In the genomic region with DNA sequence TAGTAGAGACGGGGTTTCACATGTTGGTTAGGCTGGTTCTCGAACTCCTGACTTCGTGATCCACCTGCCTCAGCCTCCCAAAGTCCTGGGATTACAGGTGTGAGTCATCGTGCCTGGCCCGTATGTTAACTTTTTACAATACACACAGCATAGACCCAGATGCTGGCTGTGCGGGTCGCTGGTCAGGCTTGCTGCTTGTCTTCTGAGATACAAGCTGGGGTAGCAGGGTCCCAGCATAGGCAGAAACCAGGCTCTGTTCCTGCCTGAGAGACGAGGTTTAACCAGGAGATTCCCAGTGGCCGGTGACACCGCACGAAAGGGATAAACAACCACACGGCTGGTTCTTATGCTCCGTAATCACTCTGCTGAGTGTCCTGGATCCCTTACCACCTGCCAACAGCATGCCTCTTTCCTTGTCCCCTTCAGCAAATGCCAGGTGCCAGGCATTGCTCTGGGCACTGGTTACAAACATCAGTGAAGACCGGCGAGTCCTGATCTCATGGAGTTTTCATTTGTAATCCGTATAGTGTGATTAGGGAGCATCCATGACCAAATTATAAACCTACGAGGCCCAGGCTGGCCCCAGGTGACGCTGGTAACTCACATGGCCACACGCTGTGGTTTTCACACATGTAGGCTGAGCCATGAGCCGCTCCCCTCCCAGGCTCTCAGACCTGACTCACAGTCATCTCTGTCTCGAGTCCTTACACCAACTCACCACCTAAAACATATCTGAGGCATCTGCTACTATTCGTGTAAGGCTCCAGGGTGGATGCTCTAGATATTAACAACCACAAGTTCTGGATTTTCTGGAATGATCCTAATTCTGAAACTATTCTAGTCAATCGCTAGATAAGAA, we compare ENCODE assay signal across 17 cellular contexts.
DNase-seq lines count a peak whose midpoint lies in the region; ATAC-seq and TF ChIP-seq lines count a peak whose summit lies in the region.
"Had no signal": no experiment of that assay in that cellular context is flagged by ENCODE, and none has a peak within 500 bp of the region (broad histone marks: within the 10 kb centered on the region; RNA-seq: fewer than 3 reads in every experiment).

No MANE protein-coding gene starts in this region.

- no peak overlapping the region for H3K27ac ChIP-seq in colonic mucosa
- H3K27ac ChIP-seq: BLaER1, coronary artery had no signal

- no peaks in the 10 kb centered on the region for H3K9me3 ChIP-seq in colonic mucosa
- H3K9me3 ChIP-seq: BLaER1, mucosa of descending colon had no signal

- CTCF ChIA-PET in T-cell (lab: Charles Lee), result no interaction called here

- H3K9ac ChIP-seq in colonic mucosa (ENCODE audit: low read depth in 2 of 2, low read length in 2 of 2), result no peak overlapping the region
- H3K9ac ChIP-seq: BLaER1 had no signal

- H3K27ac Mint-ChIP-seq in T-cell, result no peak overlapping the region
- no peak overlapping the region for H3K27ac Mint-ChIP-seq in endothelial cell (ENCODE audit: unreplicated experiment)
- H3K27ac Mint-ChIP-seq: activated naive CD8-positive, alpha-beta T cell; stimulated activated naive CD8-positive, alpha-beta T cell treated with anti-CD3 and anti-CD28 coated beads, Interleukin-15, Interleukin-2, amounts not matched to agents 100 ng/mL and 50 ng/mL, for 24 hours had no signal

- TF ChIP-seq CTCF in epithelial cell of esophagus (IDR thresholded peaks at IDR 0.05; ENCODE audit: insufficient read depth, low read depth, low read length, missing control alignments), result no peak
- no peak for TF ChIP-seq CTCF in colonic mucosa (IDR thresholded peaks at IDR 0.05)
- no peak for TF ChIP-seq CTCF in endothelial cell (IDR thresholded peaks at IDR 0.05; ENCODE audit: unreplicated experiment)

- no peaks in the 10 kb centered on the region for H3K36me3 ChIP-seq in colonic mucosa
- H3K36me3 ChIP-seq: BLaER1 had no signal

- H3K4me3 Mint-ChIP-seq in T-cell (no peak overlapping the region), endothelial cell (ENCODE audit: unreplicated experiment) (no peak overlapping the region)
- H3K4me3 Mint-ChIP-seq: activated naive CD8-positive, alpha-beta T cell; stimulated activated naive CD8-positive, alpha-beta T cell treated with anti-CD3 and anti-CD28 coated beads, Interleukin-15, Interleukin-2, amounts not matched to agents 100 ng/mL and 50 ng/mL, for 24 hours had no signal

- H3K27me3 Mint-ChIP-seq in T-cell (peaks cover 16 to 17% of the 10 kb centered on the region in 2 donors), endothelial cell (ENCODE audit: unreplicated experiment) (peaks cover 2% of the 10 kb centered on the region)

- H3K36me3 Mint-ChIP-seq in T-cell (no peaks in the 10 kb centered on the region), endothelial cell (ENCODE audit: low read depth, unreplicated experiment) (no peaks in the 10 kb centered on the region)
- H3K36me3 Mint-ChIP-seq: activated naive CD8-positive, alpha-beta T cell had no signal

- H3K4me1 ChIP-seq in colonic mucosa, result peaks cover 6% of the 10 kb centered on the region
- H3K4me1 ChIP-seq: BLaER1 had no signal

- no peaks in the 10 kb centered on the region for H3K9me3 Mint-ChIP-seq in T-cell
- no peaks in the 10 kb centered on the region for H3K9me3 Mint-ChIP-seq in endothelial cell (ENCODE audit: unreplicated experiment)
- H3K9me3 Mint-ChIP-seq: stimulated activated naive CD8-positive, alpha-beta T cell treated with anti-CD3 and anti-CD28 coated beads, Interleukin-15, Interleukin-2, amounts not matched to agents 100 ng/mL and 50 ng/mL, for 24 hours had no signal

- POLR2A ChIA-PET in T-cell (lab: Charles Lee), result no interaction called here

- peak; percentile 35 for ATAC-seq in GM18511 (IDR thresholded peaks at IDR 0.05; ENCODE audit: unreplicated experiment)
- ATAC-seq in HG02973 (IDR thresholded peaks at IDR 0.05; ENCODE audit: unreplicated experiment), result peak; percentile 38
- no peak for ATAC-seq in T-cell (replicated peaks in 1 of 4)
- ATAC-seq: mucosa of descending colon had no signal

- intact Hi-C loops in colonic mucosa (cut with DNase I), result no loop called here

- DNase-seq in Daoy (ENCODE audit: low read depth), result peak; percentile 54
- peak; percentile 36 for DNase-seq in epithelial cell of esophagus (ENCODE audit: low read depth)
- no peak for DNase-seq in colonic mucosa
- no peak for DNase-seq in T-cell
- no peak for DNase-seq in NCI-H1105 treated with DMSO at 0.1 percent for 48 hours (lab: John Stamatoyannopoulos, UW)
- no peak for DNase-seq in endothelial cell (ENCODE audit: low spot score)
- DNase-seq: activated CD4-positive, alpha-beta T cell treated with anti-CD3 and anti-CD28 coated beads, Interleukin-2, amount 50 U/mL, for 1 hour; Kasumi-1; mucosa of descending colon; NCI-H2081; SW 1271 had no signal

- no peak overlapping the region for H3K4me3 ChIP-seq in epithelial cell of esophagus (ENCODE audit: low read length)
- no peak overlapping the region for H3K4me3 ChIP-seq in colonic mucosa
- H3K4me3 ChIP-seq: BLaER1, coronary artery, mucosa of descending colon had no signal

- no peaks in the 10 kb centered on the region for H3K4me1 Mint-ChIP-seq in T-cell
- H3K4me1 Mint-ChIP-seq in endothelial cell (ENCODE audit: unreplicated experiment), result peaks cover 5% of the 10 kb centered on the region

- no peaks in the 10 kb centered on the region for H3K27me3 ChIP-seq in colonic mucosa
- H3K27me3 ChIP-seq: BLaER1 had no signal

Comparison
In these comparisons a context has a peak if more than half of its experiments do, and no peak if none do; other contexts are left out.
1. DNase-seq: peak in Daoy (single experiment) and epithelial cell of esophagus (single experiment); none in colonic mucosa (single experiment), T-cell (0 of 34), NCI-H1105 treated with DMSO at 0.1 percent for 48 hours (single experiment) and endothelial cell (single experiment).
2. ATAC-seq: peak in GM18511 (single experiment) and HG02973 (single experiment); none in T-cell (0 of 4).